ENCODE assay signal across 8 cellular contexts in genomic region chr14:61388976-61389576, GRCh38.
DNase-seq lines count a peak whose midpoint lies in the region; ATAC-seq and TF ChIP-seq lines count a peak whose summit lies in the region.

No MANE protein-coding gene starts in this region.

- TF ChIP-seq CTCF in Peyer's patch (IDR thresholded peaks at IDR 0.05) = no peak
- TF ChIP-seq CTCF in epithelial cell of esophagus (IDR thresholded peaks at IDR 0.05; ENCODE audit: insufficient read depth, low read depth, low read length, missing control alignments) = no peak
- no peak for TF ChIP-seq CTCF in HFFc6 (IDR thresholded peaks at IDR 0.05)
- no peak for TF ChIP-seq CTCF in mucosa of descending colon (IDR thresholded peaks at IDR 0.05)

- CTCF ChIA-PET in activated CD8-positive, alpha-beta memory T cell treated with anti-CD3 and anti-CD28 coated beads, Interleukin-2, amount 10 ng/mL, durations not matched to agents 7 days and 5 days (lab: Charles Lee) = interaction anchor here (0.7 to 2.7 kb wide), 13 partner anchors 8 to 108 kb away, joined by 3 to 9 read pairs (median 3); no protein-coding TSS in a partner anchor

- H3K36me3 ChIP-seq in Peyer's patch (no peaks in the 10 kb centered on the region), mucosa of descending colon (ENCODE audit: low read depth) (no peaks in the 10 kb centered on the region)

- no peaks in the 10 kb centered on the region for H3K9me3 Mint-ChIP-seq in activated CD8-positive, alpha-beta memory T cell treated with anti-CD3 and anti-CD28 coated beads, Interleukin-2, amount 10 ng/mL, durations not matched to agents 7 days and 5 days (ENCODE audit: low read depth)
- no peaks in the 10 kb centered on the region for H3K9me3 Mint-ChIP-seq in stimulated activated effector memory CD8-positive, alpha-beta T cell treated with anti-CD3 and anti-CD28 coated beads, Interleukin-12 subunit alpha, Interleukin-12 subunit beta, amount 100 ng/mL, for 72 hours
- H3K9me3 Mint-ChIP-seq in HFFc6 = no peaks in the 10 kb centered on the region

- TF ChIP-seq POLR2A in Peyer's patch (IDR thresholded peaks at IDR 0.05) = no peak

- H3K27me3 ChIP-seq in Peyer's patch = no peaks in the 10 kb centered on the region

- no peak overlapping the region for H3K27ac Mint-ChIP-seq in activated CD8-positive, alpha-beta memory T cell treated with anti-CD3 and anti-CD28 coated beads, Interleukin-2, amount 10 ng/mL, durations not matched to agents 7 days and 5 days
- no peak overlapping the region for H3K27ac Mint-ChIP-seq in stimulated activated effector memory CD8-positive, alpha-beta T cell treated with anti-CD3 and anti-CD28 coated beads, Interleukin-12 subunit alpha, Interleukin-12 subunit beta, amount 100 ng/mL, for 72 hours
- no peak overlapping the region for H3K27ac Mint-ChIP-seq in HFFc6

- H3K36me3 Mint-ChIP-seq in activated CD8-positive, alpha-beta memory T cell treated with anti-CD3 and anti-CD28 coated beads, Interleukin-2, amount 10 ng/mL, durations not matched to agents 7 days and 5 days = peaks cover 41% of the 10 kb centered on the region
- H3K36me3 Mint-ChIP-seq in stimulated activated effector memory CD8-positive, alpha-beta T cell treated with anti-CD3 and anti-CD28 coated beads, Interleukin-12 subunit alpha, Interleukin-12 subunit beta, amount 100 ng/mL, for 72 hours = peaks cover 39% of the 10 kb centered on the region
- H3K36me3 Mint-ChIP-seq in HFFc6 (ENCODE audit: low read depth) = no peaks in the 10 kb centered on the region

- H3K4me3 ChIP-seq in Peyer's patch (no peak overlapping the region), epithelial cell of esophagus (ENCODE audit: low read length) (no peak overlapping the region), mucosa of descending colon (no peak overlapping the region)

- peaks cover 21% of the 10 kb centered on the region for H3K4me1 Mint-ChIP-seq in activated CD8-positive, alpha-beta memory T cell treated with anti-CD3 and anti-CD28 coated beads, Interleukin-2, amount 10 ng/mL, durations not matched to agents 7 days and 5 days
- H3K4me1 Mint-ChIP-seq in stimulated activated effector memory CD8-positive, alpha-beta T cell treated with anti-CD3 and anti-CD28 coated beads, Interleukin-12 subunit alpha, Interleukin-12 subunit beta, amount 100 ng/mL, for 72 hours = peaks cover 35% of the 10 kb centered on the region
- peaks cover 9% of the 10 kb centered on the region for H3K4me1 Mint-ChIP-seq in HFFc6 (ENCODE audit: low read depth)

- intact Hi-C loops in mucosa of descending colon (cut with DNase I, micrococcal nuclease) = no loop called here

- peak; percentile 53 for DNase-seq in activated CD8-positive, alpha-beta memory T cell treated with anti-CD3 and anti-CD28 coated beads, Interleukin-2, amount 10 ng/mL, durations not matched to agents 7 days and 5 days
- no peak for DNase-seq in activated CD8-positive, alpha-beta memory T cell treated with anti-CD3 and anti-CD28 coated beads for 24 hours
- DNase-seq in Peyer's patch (no peak), epithelial cell of esophagus (ENCODE audit: low read depth) (peak; percentile 56), HFFc6 (no peak), mucosa of descending colon (no peak)
- no peak for DNase-seq in stimulated activated effector memory CD8-positive, alpha-beta T cell treated with anti-CD3 and anti-CD28 coated beads, Interleukin-12 subunit alpha, Interleukin-12 subunit beta, amount 100 ng/mL, for 72 hours (ENCODE audit: low spot score in 2 of 2)

- peak; percentile 16 for ATAC-seq in activated CD8-positive, alpha-beta memory T cell treated with anti-CD3 and anti-CD28 coated beads, Interleukin-2, amount 10 ng/mL, durations not matched to agents 7 days and 5 days
- ATAC-seq in stimulated activated effector memory CD8-positive, alpha-beta T cell treated with anti-CD3 and anti-CD28 coated beads, Interleukin-12 subunit alpha, Interleukin-12 subunit beta, amount 100 ng/mL, for 72 hours = peak; percentile 33
- ATAC-seq in HG03280 (IDR thresholded peaks at IDR 0.05; ENCODE audit: unreplicated experiment) (no peak), mucosa of descending colon (no peak)

- H3K27ac ChIP-seq in Peyer's patch = peak overlapping the region in 3 of 4 donors; percentile 19 to 63 (median 36)

- H3K9me3 ChIP-seq in Peyer's patch (no peaks in the 10 kb centered on the region), mucosa of descending colon (no peaks in the 10 kb centered on the region)

- H3K4me3 Mint-ChIP-seq in activated CD8-positive, alpha-beta memory T cell treated with anti-CD3 and anti-CD28 coated beads, Interleukin-2, amount 10 ng/mL, durations not matched to agents 7 days and 5 days = peak overlapping the region; percentile 71
- no peak overlapping the region for H3K4me3 Mint-ChIP-seq in stimulated activated effector memory CD8-positive, alpha-beta T cell treated with anti-CD3 and anti-CD28 coated beads, Interleukin-12 subunit alpha, Interleukin-12 subunit beta, amount 100 ng/mL, for 72 hours
- H3K4me3 Mint-ChIP-seq in HFFc6 = no peak overlapping the region

- no peaks in the 10 kb centered on the region for H3K27me3 Mint-ChIP-seq in activated CD8-positive, alpha-beta memory T cell treated with anti-CD3 and anti-CD28 coated beads, Interleukin-2, amount 10 ng/mL, durations not matched to agents 7 days and 5 days
- H3K27me3 Mint-ChIP-seq in HFFc6 (ENCODE audit: insufficient read depth) = peaks cover 9% of the 10 kb centered on the region; the same call in 1 of the 2 replicates

- no peaks in the 10 kb centered on the region for H3K4me1 ChIP-seq in Peyer's patch
- H3K4me1 ChIP-seq in mucosa of descending colon (ENCODE audit: low read depth) = no peaks in the 10 kb centered on the region

Comparison
In these comparisons a context has a peak if more than half of its experiments do, and no peak if none do; other contexts are left out.
1. DNase-seq: peak in activated CD8-positive, alpha-beta memory T cell treated with anti-CD3 and anti-CD28 coated beads, Interleukin-2, amount 10 ng/mL, durations not matched to agents 7 days and 5 days (single experiment) and epithelial cell of esophagus (single experiment); none in activated CD8-positive, alpha-beta memory T cell treated with anti-CD3 and anti-CD28 coated beads for 24 hours (single experiment), Peyer's patch (0 of 3), stimulated activated effector memory CD8-positive, alpha-beta T cell treated with anti-CD3 and anti-CD28 coated beads, Interleukin-12 subunit alpha, Interleukin-12 subunit beta, amount 100 ng/mL, for 72 hours (0 of 2), HFFc6 (single experiment) and mucosa of descending colon (0 of 3).
2. ATAC-seq: peak in activated CD8-positive, alpha-beta memory T cell treated with anti-CD3 and anti-CD28 coated beads, Interleukin-2, amount 10 ng/mL, durations not matched to agents 7 days and 5 days (single experiment) and stimulated activated effector memory CD8-positive, alpha-beta T cell treated with anti-CD3 and anti-CD28 coated beads, Interleukin-12 subunit alpha, Interleukin-12 subunit beta, amount 100 ng/mL, for 72 hours (single experiment); none in HG03280 (single experiment) and mucosa of descending colon (single experiment).